23 cellular contexts compared by ENCODE assay signal in the genomic region with DNA sequence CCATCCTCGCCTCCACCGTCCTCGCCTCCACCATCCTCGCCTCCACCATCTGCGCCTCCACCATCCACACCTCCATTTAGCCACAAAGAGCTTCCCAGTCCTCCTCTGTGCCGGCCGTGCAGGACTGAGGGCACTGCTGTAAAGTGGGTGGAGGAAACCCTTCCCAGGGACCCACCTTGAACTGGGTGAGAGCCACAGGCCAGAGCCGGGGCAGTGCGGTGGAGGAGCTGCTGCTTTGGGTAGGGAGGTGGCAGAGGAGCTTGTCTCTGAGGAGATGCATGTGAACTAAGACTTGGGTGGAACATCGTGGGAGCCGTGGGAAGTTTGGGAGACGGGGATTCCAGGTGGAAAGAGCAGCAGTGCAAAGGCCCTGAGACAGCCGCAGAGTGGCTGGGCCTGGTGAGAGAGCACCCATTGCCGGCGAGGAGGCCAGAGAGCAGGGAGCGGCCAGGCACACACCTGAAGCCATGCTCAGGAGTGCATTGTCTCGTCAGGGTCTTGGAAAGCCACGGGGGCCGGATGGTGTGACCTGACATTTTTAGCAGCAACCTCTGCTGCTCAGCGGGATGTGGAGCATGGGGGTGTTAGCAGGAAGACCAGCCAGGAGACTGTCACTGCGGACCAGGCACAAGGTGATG.
A peak's percentile ranks its signal among the peaks of the same experiment; 100 is the strongest.
DNase-seq lines count a peak whose midpoint lies in the region; ATAC-seq and TF ChIP-seq lines count a peak whose summit lies in the region.
"Had no signal": no experiment of that assay in that cellular context is flagged by ENCODE, and none has a peak within 500 bp of the region (broad histone marks: within the 10 kb centered on the region; RNA-seq: fewer than 3 reads in every experiment).

No MANE protein-coding gene starts in this region.

- H4K91ac ChIP-seq in H9 (ENCODE audit: insufficient read length, low read depth, low read length): no peak overlapping the region

- no peaks in the 10 kb centered on the region for H4K20me1 ChIP-seq in H9 (ENCODE audit: control insufficient read depth, insufficient read depth, insufficient read length)

- H3K9me3 Mint-ChIP-seq in Caco-2 (ENCODE audit: unreplicated experiment) (no peaks in the 10 kb centered on the region), H9 (no peaks in the 10 kb centered on the region), endodermal cell (no peaks in the 10 kb centered on the region)

- no peak overlapping the region for H3K23ac ChIP-seq in H9 (ENCODE audit: insufficient read length, low read depth, low read length)

- H3K14ac ChIP-seq in H9 (ENCODE audit: insufficient read depth, low read length): no peak overlapping the region; the same call in 1 of the 2 replicates

- no peak overlapping the region for H3K4me2 ChIP-seq in H9 (ENCODE audit: insufficient read depth, insufficient read length, low read length)
- H3K4me2 ChIP-seq: A549 had no signal

- no peak overlapping the region for H4K8ac ChIP-seq in H9 (replicated peaks; ENCODE audit: insufficient read length, low read depth, low read length)

- H2AK5ac ChIP-seq in H9 (ENCODE audit: insufficient read length, low read length): no peak overlapping the region

- H2AFZ ChIP-seq in H9 (ENCODE audit: low read length): no peak overlapping the region

- H3K79me1 ChIP-seq in H9 (ENCODE audit: insufficient read depth, low read depth, low read length, poor library complexity, severe bottlenecking): peaks cover 3% of the 10 kb centered on the region

- H2BK12ac ChIP-seq in H9 (ENCODE audit: insufficient read length, low read depth, low read length): no peak overlapping the region

- no peaks in the 10 kb centered on the region for H3K9me3 ChIP-seq in Caco-2
- H3K9me3 ChIP-seq in H9 (ENCODE audit: control insufficient read depth, low read depth, low read length): no peaks in the 10 kb centered on the region
- H3K9me3 ChIP-seq in endodermal cell (ENCODE audit: control insufficient read depth, low read length): no peaks in the 10 kb centered on the region
- H3K9me3 ChIP-seq: A549, BE2C had no signal

- no peaks in the 10 kb centered on the region for H3K79me2 ChIP-seq in H9 (ENCODE audit: insufficient read depth, low read length)

- no peaks in the 10 kb centered on the region for H3K27me3 ChIP-seq in Caco-2 (replicated peaks; ENCODE audit: control insufficient read depth, insufficient read depth, low read length)
- no peaks in the 10 kb centered on the region for H3K27me3 ChIP-seq in H9 (ENCODE audit: insufficient read depth, low read length)
- no peaks in the 10 kb centered on the region for H3K27me3 ChIP-seq in endodermal cell (ENCODE audit: control insufficient read depth, insufficient read depth, low read length, poor library complexity, severe bottlenecking)
- H3K27me3 ChIP-seq: BE2C had no signal

- no peaks in the 10 kb centered on the region for H3K27me3 Mint-ChIP-seq in Caco-2 (ENCODE audit: insufficient read depth, unreplicated experiment)
- no peaks in the 10 kb centered on the region for H3K27me3 Mint-ChIP-seq in H9 (ENCODE audit: low read depth)
- no peaks in the 10 kb centered on the region for H3K27me3 Mint-ChIP-seq in endodermal cell (ENCODE audit: insufficient read depth)

- H3K27ac ChIP-seq in H9 (ENCODE audit: insufficient read length, low read depth, low read length): no peak overlapping the region
- no peak overlapping the region for H3K27ac ChIP-seq in endodermal cell (ENCODE audit: low read depth, low read length)
- H3K27ac ChIP-seq: A549, HL-60 had no signal

- CTCF ChIA-PET in Caco-2 (lab: Charles Lee): no interaction called here

- no peak overlapping the region for H2BK15ac ChIP-seq in H9 (ENCODE audit: low read depth, low read length)

- H3K4me3 Mint-ChIP-seq in Caco-2 (ENCODE audit: unreplicated experiment): no peak overlapping the region
- no peak overlapping the region for H3K4me3 Mint-ChIP-seq in H9
- H3K4me3 Mint-ChIP-seq in endodermal cell: peak overlapping the region; percentile 10

- H3K9ac ChIP-seq in H9 (ENCODE audit: extremely low read depth, insufficient read length, low read length): no peak overlapping the region
- no peak overlapping the region for H3K9ac ChIP-seq in endodermal cell (ENCODE audit: extremely low read depth, low read length, poor library complexity, severe bottlenecking)

- DNase-seq in Caco-2 (no peak), H9 (no peak), endodermal cell (no peak), omental fat pad (ENCODE audit: low spot score) (peak; percentile 16), DMS 273 treated with DMSO at 0.1 percent for 48 hours (lab: John Stamatoyannopoulos, UW) (no peak), cerebellum (ENCODE audit: low spot score) (no peak), DMS79 treated with DMSO at 0.1 percent for 48 hours (lab: John Stamatoyannopoulos, UW) (no peak)
- DNase-seq: BE2C, DND-41, H7, KBM-7, MM.1S, NCI-H1048, NCI-H1417 treated with DMSO at 0.1 percent for 48 hours, NCI-H187, NCI-H446 treated with DMSO at 0.1 percent for 48 hours, NCI-H526 treated with DMSO at 0.1 percent for 48 hours, OCI-M1 had no signal

- H3K23me2 ChIP-seq in H9 (ENCODE audit: insufficient read length, low read depth, low read length, poor library complexity, severe bottlenecking): no peaks in the 10 kb centered on the region

- H3T11ph ChIP-seq in H9 (ENCODE audit: low read length): no peak overlapping the region

- H3K4ac ChIP-seq in H9 (ENCODE audit: low read depth, low read length): no peak overlapping the region

- H3K36me3 ChIP-seq in Caco-2 (ENCODE audit: control insufficient read depth, insufficient read depth, low read length) (no peaks in the 10 kb centered on the region), endodermal cell (ENCODE audit: control insufficient read depth, insufficient read depth, low read length) (peaks cover 8% of the 10 kb centered on the region)
- H3K36me3 ChIP-seq: BE2C had no signal

- no TSS peak for BruUV-seq in Caco-2 (replicated peaks; lab: Mats Ljungman, UMichigan)

- H3K27ac Mint-ChIP-seq in Caco-2 (ENCODE audit: unreplicated experiment) (peak overlapping the region; percentile 36), H9 (peak overlapping the region; percentile 65 to 89 (median 81)), endodermal cell (peak overlapping the region; percentile 25)

- TF ChIP-seq CTCF in Caco-2 (IDR thresholded peaks at IDR 0.05; ENCODE audit: insufficient read depth in 1 of 2, low read depth in 1 of 2, low read length in 1 of 2, severe bottlenecking in 1 of 2, unreplicated experiment in 1 of 2) (no peak), H9 (conservative IDR thresholded peaks at IDR 0.05) (no peak), endodermal cell (conservative IDR thresholded peaks at IDR 0.05) (no peak), omental fat pad (IDR thresholded peaks at IDR 0.05) (no peak)

- no CpG with 5 or more reads among the region's 21 CpGs for WGBS in H9 (ENCODE audit: extremely low coverage, insufficient read length, low lambda C conversion rate)
- 95 to 98% methylated on average over 13 to 21 of the region's 21 CpGs for WGBS in endodermal cell (ENCODE audit: insufficient coverage in 1 of 2, insufficient read length in 1 of 2), 2 experiments

- H2BK20ac ChIP-seq in H9 (ENCODE audit: low read depth, low read length, poor library complexity, severe bottlenecking): no peak overlapping the region

- H3K4me1 Mint-ChIP-seq in Caco-2 (ENCODE audit: low read depth, unreplicated experiment): no peaks in the 10 kb centered on the region
- peaks cover 25 to 39% of the 10 kb centered on the region in 2 experiments for H3K4me1 Mint-ChIP-seq in H9
- peaks cover 29% of the 10 kb centered on the region for H3K4me1 Mint-ChIP-seq in endodermal cell

- peaks cover 14% of the 10 kb centered on the region for H3K36me3 Mint-ChIP-seq in Caco-2 (ENCODE audit: insufficient read depth, unreplicated experiment)
- peaks cover 0 to 2% (median 0%) of the 10 kb centered on the region in 3 experiments; a peak in 3 of 7 replicates for H3K36me3 Mint-ChIP-seq in H9 (ENCODE audit: insufficient read depth in 1 of 3, low read depth in 3 of 3)
- H3K36me3 Mint-ChIP-seq in endodermal cell (ENCODE audit: low read depth): peaks cover 7% of the 10 kb centered on the region

- no peak overlapping the region for H3K56ac ChIP-seq in H9 (ENCODE audit: insufficient read length, low read depth, low read length)

- no peak for ATAC-seq in omental fat pad (ENCODE audit: low FRiP score)
- no peak for ATAC-seq in GM18867 (IDR thresholded peaks at IDR 0.05; ENCODE audit: unreplicated experiment)
- ATAC-seq: A549, HepG2, Right ventricle myocardium inferior had no signal

- no peak overlapping the region for H2BK5ac ChIP-seq in H9 (ENCODE audit: insufficient read length, low read length)

- H3K4me3 ChIP-seq in Caco-2 (ENCODE audit: low read depth, low read length) (no peak overlapping the region), endodermal cell (ENCODE audit: low read length) (no peak overlapping the region)
- H3K4me3 ChIP-seq: A549 had no signal

- H4K5ac ChIP-seq in H9 (ENCODE audit: insufficient read length, low read depth, low read length): no peak overlapping the region

- POLR2A ChIA-PET in Caco-2 (lab: Charles Lee): no interaction called here

- no peak overlapping the region for H3K18ac ChIP-seq in H9 (ENCODE audit: insufficient read length, low read depth, low read length)

- intact Hi-C loops in Caco-2 (cut with micrococcal nuclease; ENCODE audit: unreplicated experiment): no loop called here

- no peak overlapping the region for H2BK120ac ChIP-seq in H9 (ENCODE audit: low read depth, low read length, poor library complexity, severe bottlenecking)

- H3K4me1 ChIP-seq in Caco-2 (no peaks in the 10 kb centered on the region), H9 (ENCODE audit: insufficient read depth, low read length) (no peaks in the 10 kb centered on the region), endodermal cell (ENCODE audit: control insufficient read depth, insufficient read depth, low read length) (peaks cover 12% of the 10 kb centered on the region)
- H3K4me1 ChIP-seq: A549, BE2C had no signal

Comparison
In these comparisons a context has a peak if more than half of its experiments do, and no peak if none do; other contexts are left out.
1. H3K27ac Mint-ChIP-seq: peak in every context shown above with its lines; median percentile 81 in H9; 36 in Caco-2; 25 in endodermal cell.